ENCODE assay signal across 19 cellular contexts in the genomic region with DNA sequence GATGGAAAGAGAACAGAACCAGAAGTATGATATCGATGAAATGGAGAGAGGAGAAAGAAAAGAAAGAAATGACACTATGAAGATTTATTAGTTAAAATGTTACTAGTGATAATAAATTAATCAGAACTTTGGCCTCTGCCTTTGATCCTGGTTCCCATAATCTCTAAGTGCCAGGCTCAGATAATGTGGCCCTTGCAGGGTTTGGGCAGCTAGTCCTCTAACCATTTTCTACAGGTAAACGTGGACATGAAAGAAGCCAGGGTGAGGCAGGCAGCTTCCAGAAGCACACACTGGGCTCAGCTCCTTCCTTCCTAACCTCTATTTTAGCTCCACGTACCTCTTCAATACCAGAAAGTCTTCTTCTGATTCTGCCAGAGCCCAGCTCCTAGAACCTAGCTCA. TPM values are rescaled to one million over a fixed set of nuclear protein-coding genes. Genes with fewer than 3 reads are reported as not detected.
"Had no signal": no experiment of that assay in that cellular context is flagged by ENCODE, and none has a peak within 500 bp of the region (broad histone marks: within the 10 kb centered on the region; RNA-seq: fewer than 3 reads in every experiment).

No MANE protein-coding gene starts in this region.

- H3K27ac Mint-ChIP-seq: activated naive CD4-positive, alpha-beta T cell treated with anti-CD3 and anti-CD28 coated beads, Interleukin-2, amount 50 U/mL, for 72 hours; activated T-helper 1 cell treated with anti-CD3 and anti-CD28 coated beads, Interleukin-12 subunit alpha, Interleukin-12 subunit beta, Interleukin-2, Interleukin-4 antibody, amounts not matched to agents 30 ng/mL and 10 ng/mL and 1 ng/mL, durations not matched to agents 14 hours and 24 hours and 36 hours; mesothelial cell of epicardium; progenitor cell of endocrine pancreas; stimulated activated naive CD8-positive, alpha-beta T cell treated with anti-CD3 and anti-CD28 coated beads, Interleukin-15, Interleukin-2, amounts not matched to agents 100 ng/mL and 50 ng/mL, for 24 hours had no signal

- ATAC-seq: activated naive CD4-positive, alpha-beta T cell treated with anti-CD3 and anti-CD28 coated beads, Interleukin-2, amount 50 U/mL, for 72 hours; foreskin keratinocyte had no signal

- H3K36me3 ChIP-seq: adrenal gland, tibial nerve had no signal

- H3K27me3 Mint-ChIP-seq: stimulated activated naive CD8-positive, alpha-beta T cell treated with anti-CD3 and anti-CD28 coated beads, Interleukin-15, Interleukin-2, amounts not matched to agents 100 ng/mL and 50 ng/mL, for 24 hours had no signal

- H3K9me3 ChIP-seq: adrenal gland, tibial nerve had no signal

- H3K4me1 ChIP-seq: adrenal gland, foreskin keratinocyte, tibial nerve had no signal

- H3K27ac ChIP-seq: adrenal gland, dorsolateral prefrontal cortex, foreskin keratinocyte, tibial nerve, WERI-Rb-1 had no signal

- H3K4me3 ChIP-seq: adrenal gland, dorsolateral prefrontal cortex, lung, tibial nerve had no signal

- H3K4me3 Mint-ChIP-seq: activated T-helper 1 cell treated with anti-CD3 and anti-CD28 coated beads, Interleukin-12 subunit alpha, Interleukin-12 subunit beta, Interleukin-2, Interleukin-4 antibody, amounts not matched to agents 30 ng/mL and 10 ng/mL and 1 ng/mL, durations not matched to agents 14 hours and 24 hours and 36 hours; mesothelial cell of epicardium; nephron; stimulated activated naive CD8-positive, alpha-beta T cell treated with anti-CD3 and anti-CD28 coated beads, Interleukin-15, Interleukin-2, amounts not matched to agents 100 ng/mL and 50 ng/mL, for 24 hours had no signal

- H3K36me3 Mint-ChIP-seq: activated naive CD4-positive, alpha-beta T cell treated with anti-CD3 and anti-CD28 coated beads, Interleukin-2, amount 50 U/mL, for 72 hours; mesothelial cell of epicardium had no signal

- H3K9me3 Mint-ChIP-seq: activated naive CD4-positive, alpha-beta T cell treated with anti-CD3 and anti-CD28 coated beads, Interleukin-2, amount 50 U/mL, for 72 hours; activated T-helper 1 cell treated with anti-CD3 and anti-CD28 coated beads, Interleukin-12 subunit alpha, Interleukin-12 subunit beta, Interleukin-2, Interleukin-4 antibody, amounts not matched to agents 30 ng/mL and 10 ng/mL and 1 ng/mL, durations not matched to agents 14 hours and 24 hours and 36 hours; mesothelial cell of epicardium; nephron; stimulated activated naive CD8-positive, alpha-beta T cell treated with anti-CD3 and anti-CD28 coated beads, Interleukin-15, Interleukin-2, amounts not matched to agents 100 ng/mL and 50 ng/mL, for 24 hours had no signal

- H3K4me1 Mint-ChIP-seq: mesothelial cell of epicardium had no signal

- DNase-seq: activated CD4-positive, alpha-beta T cell treated with anti-CD3 and anti-CD28 coated beads, Interleukin-2, amount 50 U/mL, for 4 hours; activated gamma-delta T cell treated with Interleukin-2 at 50 U/mL for 16 hours; activated T-cell treated with anti-CD3 and anti-CD28 coated beads for 4 hours; adrenal gland; dorsolateral prefrontal cortex; foreskin keratinocyte; hippocampal formation; occipital lobe; stimulated activated CD4-positive, alpha-beta T cell treated with anti-CD3 and anti-CD28 coated beads, Interleukin-2, amount 100 ng/mL, for 24 hours; WERI-Rb-1 had no signal

RNA-seq across cellular contexts. Expression of a gene that starts 30.6 kb away (rescaled TPM):
- total RNA-seq: fibroblast of lung had no signal
